Comparison of ENCODE assay signal across 1 cellular context in genomic region chr22:37932821-37933578, GRCh38.
TF ChIP-seq lines count a peak whose summit lies in the region.

No MANE protein-coding gene starts in this region.

TF ChIP-seq in H1, 55 proteins besides CTCF, POLR2A, EP300 and RAD21:
- TF ChIP-seq PHF8 (conservative IDR thresholded peaks at IDR 0.05; ENCODE audit: low read depth, low read length) = no peak
- TF ChIP-seq BACH1 (IDR thresholded peaks at IDR 0.05; ENCODE audit: low read length) = no peak
- no peak for TF ChIP-seq CHD2 (IDR thresholded peaks at IDR 0.05; ENCODE audit: low read length)
- no peak for TF ChIP-seq USF2 (IDR thresholded peaks at IDR 0.05; ENCODE audit: low read length)
- no peak for TF ChIP-seq TAF7 (optimal IDR thresholded peaks at IDR 0.05; ENCODE audit: borderline replicate concordance, low read depth, low read length)
- no peak for TF ChIP-seq HDAC6 (IDR thresholded peaks at IDR 0.05; ENCODE audit: low read depth, low read length)
- no peak for TF ChIP-seq TAF1 (IDR thresholded peaks at IDR 0.05; ENCODE audit: low read depth, low read length)
- no peak for TF ChIP-seq POU5F1 (IDR thresholded peaks at IDR 0.05; ENCODE audit: low read depth, low read length)
- no peak for TF ChIP-seq JUN (IDR thresholded peaks at IDR 0.05; ENCODE audit: low read depth, low read length)
- no peak for TF ChIP-seq E2F6 (IDR thresholded peaks at IDR 0.05)
- TF ChIP-seq RNF2 (IDR thresholded peaks at IDR 0.05; ENCODE audit: borderline replicate concordance, low read depth, low read length, missing control alignments, poor library complexity, severe bottlenecking) = no peak
- no peak for TF ChIP-seq SP4 (IDR thresholded peaks at IDR 0.05; ENCODE audit: low read length)
- no peak for TF ChIP-seq CEBPB (IDR thresholded peaks at IDR 0.05; ENCODE audit: low read depth, low read length)
- TF ChIP-seq NANOG (IDR thresholded peaks at IDR 0.05; ENCODE audit: insufficient read depth, low read depth, low read length, poor library complexity, severe bottlenecking) = no peak
- TF ChIP-seq CREB1 (IDR thresholded peaks at IDR 0.05) = no peak
- no peak for TF ChIP-seq GTF2F1 (IDR thresholded peaks at IDR 0.05; ENCODE audit: borderline replicate concordance, low read depth, low read length)
